ENCODE assay signal across 1 cellular context in genomic region chr19:43824572-43824971, GRCh38.
A peak's percentile ranks its signal among the peaks of the same experiment; 100 is the strongest.
TF ChIP-seq lines count a peak whose summit lies in the region.
"Not testable (repeated sequence)": the region's sequence is repeated elsewhere in the genome, so short reads cannot be mapped to it uniquely, and the experiment has no call there.

No MANE protein-coding gene starts in this region.

TF ChIP-seq in HepG2, 621 proteins besides CTCF, POLR2A, EP300 and RAD21:
- peak; percentile 44 for TF ChIP-seq FOSL2 (CRISPR knock-in tag; IDR thresholded peaks at IDR 0.05)
- peak; percentile 49; the same call in 1 of the 2 replicates for TF ChIP-seq FOXA3 (CRISPR knock-in tag; IDR thresholded peaks at IDR 0.05)
- TF ChIP-seq GATAD2A (CRISPR knock-in tag; IDR thresholded peaks at IDR 0.05) = 0 out of 2 replicates have a peak, but pooled peaks have one; percentile 16
- not testable (repeated sequence) for TF ChIP-seq SOX13 (IDR thresholded peaks at IDR 0.05)
- TF ChIP-seq SOX13 (CRISPR knock-in tag; conservative IDR thresholded peaks at IDR 0.05 in 1 of 2, IDR thresholded peaks at IDR 0.05 in 1 of 2) = peak in 1 of 2 experiments; percentile 31; a peak in 1 of 4 replicates
